ENCODE assay signal across 8 cellular contexts in the genomic region with DNA sequence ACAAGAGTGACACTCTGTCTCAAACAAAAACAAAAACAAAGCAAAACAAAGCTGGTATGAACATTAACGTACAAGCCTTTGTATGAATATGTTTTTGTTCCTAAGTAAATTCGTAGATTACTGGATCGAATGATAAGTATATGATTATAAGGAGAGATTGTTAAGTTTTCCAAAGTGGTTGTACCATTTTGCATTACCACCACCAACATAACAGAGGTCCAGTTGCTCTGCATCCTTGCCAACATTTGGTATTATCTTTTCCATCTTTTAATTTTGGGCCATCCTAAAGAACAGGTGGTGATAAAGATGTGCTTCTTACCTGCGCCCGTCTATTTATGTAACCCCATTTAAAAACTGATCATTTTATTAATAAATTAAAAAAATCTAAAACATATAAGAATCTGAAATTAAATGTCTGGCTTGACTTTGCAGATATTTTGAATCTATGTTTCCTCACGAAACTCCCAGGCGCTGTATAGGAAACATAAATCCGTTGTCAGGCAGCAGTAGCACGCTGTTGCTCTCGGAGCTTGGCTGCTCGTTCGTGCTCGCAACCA.
DNase-seq lines count a peak whose midpoint lies in the region; ATAC-seq and TF ChIP-seq lines count a peak whose summit lies in the region.

No MANE protein-coding gene starts in this region.

- H3K36me3 ChIP-seq in rectal smooth muscle tissue (ENCODE audit: control insufficient read depth, insufficient read depth, low read length): no peaks in the 10 kb centered on the region

- H3K27me3 ChIP-seq in rectal smooth muscle tissue (ENCODE audit: control insufficient read depth, insufficient read depth, low read length): no peaks in the 10 kb centered on the region

- no peak for TF ChIP-seq CTCF in GM12875 (IDR thresholded peaks at IDR 0.05; ENCODE audit: borderline replicate concordance, insufficient read depth, low read depth, low read length)
- TF ChIP-seq CTCF in epithelial cell of esophagus (IDR thresholded peaks at IDR 0.05; ENCODE audit: insufficient read depth, low read depth, low read length, missing control alignments): no peak

- peaks cover 23% of the 10 kb centered on the region for H3K4me1 ChIP-seq in rectal smooth muscle tissue (ENCODE audit: control insufficient read depth, insufficient read depth, low read length)

- H3K4me3 ChIP-seq in GM12875 (ENCODE audit: low read depth, low read length): peak overlapping the region; percentile 13
- H3K4me3 ChIP-seq in epithelial cell of esophagus (ENCODE audit: low read length): peak overlapping the region; percentile 63
- H3K4me3 ChIP-seq in rectal smooth muscle tissue (ENCODE audit: low read length): peak overlapping the region; percentile 81

- in situ Hi-C loops in KBM-7 (cut with MboI; ENCODE audit: low pct_unique_long_range_greater_than_20kb, low sequenced_read_pairs): no loop called here

- peak overlapping the region; percentile 95 for H3K27ac ChIP-seq in rectal smooth muscle tissue (ENCODE audit: low read depth, low read length)

- DNase-seq in OCI-M1 (lab: John Stamatoyannopoulos, UW) (peak; percentile 64), epithelial cell of esophagus (ENCODE audit: low read depth) (no peak), HuH-7.5 (ENCODE audit: low spot score) (no peak), KBM-7 (no peak), D341Med (ENCODE audit: low spot score) (no peak)

- no peak overlapping the region for H3K9ac ChIP-seq in rectal smooth muscle tissue (ENCODE audit: low read length)

- ATAC-seq in HG02678 (IDR thresholded peaks at IDR 0.05; ENCODE audit: unreplicated experiment): no peak

Comparison
In these comparisons a context has a peak if more than half of its experiments do, and no peak if none do; other contexts are left out.
1. H3K4me3 ChIP-seq: peak in every context shown above with its lines; median percentile 81 in rectal smooth muscle tissue; 63 in epithelial cell of esophagus; 13 in GM12875.